Comparison of ENCODE assay signal across 10 cellular contexts in the genomic region with DNA sequence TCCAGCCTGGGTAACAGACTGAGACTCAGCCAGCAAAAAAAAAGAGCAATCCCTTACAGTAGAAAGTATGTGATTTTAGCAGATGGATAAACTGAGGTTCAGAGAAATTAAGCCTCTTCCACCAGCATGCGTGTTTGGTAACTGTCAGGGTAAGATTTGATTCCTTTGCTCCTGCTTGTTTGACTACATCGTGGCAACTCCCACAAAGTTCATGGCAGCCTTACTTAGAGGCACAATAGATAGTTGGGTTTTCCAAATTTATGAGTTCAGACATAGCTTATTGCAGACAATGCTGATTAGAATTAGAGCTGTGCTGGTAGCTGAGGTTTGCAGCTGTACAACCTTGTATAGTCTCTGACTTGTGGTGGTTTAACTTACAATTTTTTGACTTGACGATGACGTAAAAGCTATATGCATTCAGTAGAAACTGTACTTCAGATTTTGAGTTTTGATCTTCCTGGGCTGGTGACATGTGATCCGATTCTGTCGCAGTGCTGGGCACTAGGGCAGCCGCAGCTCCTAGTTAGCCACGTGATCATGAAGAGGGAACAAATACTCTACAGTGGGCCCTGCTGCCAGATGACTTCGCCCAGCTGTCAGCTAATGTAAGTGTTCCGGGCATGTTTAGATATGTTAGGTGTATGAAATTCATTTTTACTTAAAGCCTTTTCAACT.
A peak's percentile ranks its signal among the peaks of the same experiment; 100 is the strongest.
DNase-seq lines count a peak whose midpoint lies in the region; ATAC-seq, FAIRE-seq and TF ChIP-seq lines count a peak whose summit lies in the region.
"Had no signal": no experiment of that assay in that cellular context is flagged by ENCODE, and none has a peak within 500 bp of the region (broad histone marks: within the 10 kb centered on the region; RNA-seq: fewer than 3 reads in every experiment).

No MANE protein-coding gene starts in this region.

- no peaks in the 10 kb centered on the region for H4K20me1 ChIP-seq in keratinocyte (ENCODE audit: control insufficient read depth, extremely low read depth, insufficient read depth, low read length)

- FAIRE-seq in keratinocyte (lab: Jason Lieb, UNC) = no peak

- no peak for TF ChIP-seq CTCF in keratinocyte (optimal IDR thresholded peaks at IDR 0.05 in 1 of 3, IDR thresholded peaks at IDR 0.05 in 1 of 3, conservative IDR thresholded peaks at IDR 0.05 in 1 of 3; ENCODE audit: extremely low read depth in 1 of 3, insufficient read depth in 2 of 3, low read length in 3 of 3)

- peaks cover 31% of the 10 kb centered on the region for H3K36me3 Mint-ChIP-seq in activated T-helper 17 cell treated with anti-CD3 and anti-CD28 coated beads, Interleukin-2, amount 50 U/mL, for 72 hours (ENCODE audit: low read depth)

- H3K9me3 Mint-ChIP-seq in activated T-helper 17 cell treated with anti-CD3 and anti-CD28 coated beads, Interleukin-2, amount 50 U/mL, for 72 hours = no peaks in the 10 kb centered on the region
- H3K9me3 Mint-ChIP-seq: GM23338, IgD-negative memory B cell had no signal

- H3K9me1 ChIP-seq in keratinocyte (ENCODE audit: control insufficient read depth, extremely low read depth, insufficient read depth, low read length) = no peaks in the 10 kb centered on the region

- peak; percentile 64 for DNase-seq in NCI-H1694 (lab: John Stamatoyannopoulos, UW)
- no peak for DNase-seq in keratinocyte (ENCODE audit: low read depth, low spot score)
- no peak for DNase-seq in OCI-M1 (lab: John Stamatoyannopoulos, UW)
- no peak for DNase-seq in GM19238 (ENCODE audit: insufficient read length, low spot score)
- DNase-seq: SIG-M5 had no signal

- H3K9ac ChIP-seq in keratinocyte (ENCODE audit: control insufficient read depth, extremely low read depth, insufficient read depth, low read length) (no peak overlapping the region), subcutaneous abdominal adipose tissue (ENCODE audit: low read length in 5 of 5) (no peak overlapping the region)

- peaks cover 52% of the 10 kb centered on the region for H3K4me1 Mint-ChIP-seq in activated T-helper 17 cell treated with anti-CD3 and anti-CD28 coated beads, Interleukin-2, amount 50 U/mL, for 72 hours

- no peaks in the 10 kb centered on the region for H3K79me2 ChIP-seq in keratinocyte (ENCODE audit: control insufficient read depth, insufficient read depth, low read length)

- peak overlapping the region; percentile 12 for H3K4me2 ChIP-seq in keratinocyte (ENCODE audit: control insufficient read depth, extremely low read depth, insufficient read depth, low read depth, low read length)
- H3K4me2 ChIP-seq: GM23338 had no signal

- H3K27ac Mint-ChIP-seq in activated T-helper 17 cell treated with anti-CD3 and anti-CD28 coated beads, Interleukin-2, amount 50 U/mL, for 72 hours = peak overlapping the region; percentile 91
- H3K27ac Mint-ChIP-seq: GM23338 had no signal

- no peak overlapping the region for H3K4me3 ChIP-seq in keratinocyte (ENCODE audit: control insufficient read depth in 2 of 3, extremely low read depth in 1 of 3, insufficient read depth in 2 of 3, low read depth in 1 of 3, low read length in 3 of 3)
- H3K4me3 ChIP-seq in subcutaneous abdominal adipose tissue (ENCODE audit: low read depth in 1 of 5, low read length in 5 of 5) = no peak overlapping the region
- H3K4me3 ChIP-seq: GM23338 had no signal

- H3K27me3 ChIP-seq in keratinocyte (ENCODE audit: control insufficient read depth, extremely low read depth, insufficient read depth, low read length) (no peaks in the 10 kb centered on the region), subcutaneous abdominal adipose tissue (ENCODE audit: control insufficient read depth in 5 of 5, insufficient read depth in 4 of 5, low read length in 5 of 5) (no peaks in the 10 kb centered on the region)

- H3K9me3 ChIP-seq in keratinocyte (ENCODE audit: control insufficient read depth, low read depth, low read length) (no peaks in the 10 kb centered on the region), subcutaneous abdominal adipose tissue (ENCODE audit: control insufficient read depth in 5 of 5, low read length in 5 of 5) (no peaks in the 10 kb centered on the region)

- H3K36me3 ChIP-seq in keratinocyte (ENCODE audit: control insufficient read depth in 2 of 2, extremely low read depth in 1 of 2, insufficient read depth in 2 of 2, low read length in 2 of 2) = peaks cover 3 to 4% of the 10 kb centered on the region in 2 experiments
- H3K36me3 ChIP-seq in subcutaneous abdominal adipose tissue (ENCODE audit: control insufficient read depth in 5 of 5, insufficient read depth in 5 of 5, low read length in 5 of 5) = peaks cover 0 to 3% (median 0%) of the 10 kb centered on the region in 5 donors

- ATAC-seq in activated T-helper 17 cell treated with anti-CD3 and anti-CD28 coated beads, Interleukin-2, amount 50 U/mL, for 72 hours (replicated peaks) = no peak
- ATAC-seq in GM19395 (IDR thresholded peaks at IDR 0.05; ENCODE audit: unreplicated experiment) = no peak
- ATAC-seq: GM23338 had no signal

- no peak overlapping the region for H2AFZ ChIP-seq in keratinocyte (ENCODE audit: control insufficient read depth, low read length)
- H2AFZ ChIP-seq: GM23338 had no signal

- H3K27me3 Mint-ChIP-seq in activated T-helper 17 cell treated with anti-CD3 and anti-CD28 coated beads, Interleukin-2, amount 50 U/mL, for 72 hours = no peaks in the 10 kb centered on the region
- H3K27me3 Mint-ChIP-seq: IgD-negative memory B cell had no signal

- peaks cover 47% of the 10 kb centered on the region for H3K4me1 ChIP-seq in keratinocyte (ENCODE audit: control insufficient read depth, extremely low read depth, insufficient read depth, low read length)
- peaks cover 3 to 84% (median 80%) of the 10 kb centered on the region in 5 donors for H3K4me1 ChIP-seq in subcutaneous abdominal adipose tissue (ENCODE audit: control insufficient read depth in 5 of 5, insufficient read depth in 5 of 5, low read length in 5 of 5)

- no peak overlapping the region for H3K27ac ChIP-seq in keratinocyte (ENCODE audit: control insufficient read depth, insufficient read depth, low read length)
- H3K27ac ChIP-seq in subcutaneous abdominal adipose tissue (ENCODE audit: low read depth, low read length) = peak overlapping the region; percentile 87

- dilution Hi-C loops in keratinocyte (cut with MboI; ENCODE audit: extremely low pct_ligation_motif_present, low sequenced_read_pairs) = no loop called here

- H3K4me3 Mint-ChIP-seq in activated T-helper 17 cell treated with anti-CD3 and anti-CD28 coated beads, Interleukin-2, amount 50 U/mL, for 72 hours = peak overlapping the region; percentile 70
- H3K4me3 Mint-ChIP-seq: GM23338 had no signal
